In genomic region chr2:37713258-37713700, GRCh38 we compare ENCODE assay signal across 10 cellular contexts. TPM values are rescaled to one million over a fixed set of nuclear protein-coding genes. Genes with fewer than 3 reads are reported as not detected.
DNase-seq lines count a peak whose midpoint lies in the region; ATAC-seq, FAIRE-seq and TF ChIP-seq lines count a peak whose summit lies in the region.
"Had no signal": no experiment of that assay in that cellular context is flagged by ENCODE, and none has a peak within 500 bp of the region (broad histone marks: within the 10 kb centered on the region; RNA-seq: fewer than 3 reads in every experiment).

No MANE protein-coding gene starts in this region.

- intact Hi-C loops in GM12878 (cut with micrococcal nuclease; ENCODE audit: unreplicated experiment) = no loop called here
- intact Hi-C loops in HepG2 (cut with micrococcal nuclease; ENCODE audit: unreplicated experiment) = no loop called here
- intact Hi-C loops in stomach (cut with DNase I; ENCODE audit: low total_unique reads) = no loop called here

- peaks cover 7% of the 10 kb centered on the region; the same call in 1 of the 2 replicates for H3K4me1 ChIP-seq in GM12878 (ENCODE audit: control insufficient read depth, insufficient read depth, low read length)
- peaks cover 3% of the 10 kb centered on the region for H3K4me1 ChIP-seq in smooth muscle cell (ENCODE audit: low read depth)
- no peaks in the 10 kb centered on the region for H3K4me1 ChIP-seq in HepG2 (ENCODE audit: insufficient read depth, low read length)
- peaks cover 0 to 6% (median 0%) of the 10 kb centered on the region in 4 donors for H3K4me1 ChIP-seq in stomach

- H3K36me3 ChIP-seq in GM12878 (ENCODE audit: control insufficient read depth in 2 of 2, insufficient read depth in 2 of 2, low read length in 1 of 2) (no peaks in the 10 kb centered on the region), smooth muscle cell (ENCODE audit: low read depth) (no peaks in the 10 kb centered on the region), HepG2 (replicated peaks in 1 of 2; ENCODE audit: control insufficient read depth in 1 of 2, insufficient read depth in 2 of 2, low read length in 2 of 2) (no peaks in the 10 kb centered on the region), stomach (no peaks in the 10 kb centered on the region)

- H3K4me3 ChIP-seq in GM12878 (no peak overlapping the region), smooth muscle cell (no peak overlapping the region), HepG2 (replicated peaks in 1 of 3; ENCODE audit: insufficient read depth in 1 of 3, low read depth in 2 of 3, low read length in 3 of 3) (no peak overlapping the region), stomach (no peak overlapping the region)

- peak; percentile 75 for FAIRE-seq in GM12878 (lab: Jason Lieb, UNC)
- FAIRE-seq in HepG2 (lab: Jason Lieb, UNC) = no peak
- FAIRE-seq: A204.1 had no signal

- no peak overlapping the region for H3K4me2 ChIP-seq in GM12878 (ENCODE audit: control insufficient read depth, insufficient read depth)
- H3K4me2 ChIP-seq in smooth muscle cell = peak overlapping the region; percentile 30
- H3K4me2 ChIP-seq in HepG2 (ENCODE audit: low read depth, low read length) = no peak overlapping the region

- ATAC-seq in activated CD4-positive, CD25-positive, alpha-beta regulatory T cell treated with anti-CD3 and anti-CD28 coated beads, Interleukin-2, amount 50 U/mL, for 24 hours = peak; percentile 65 to 76
- ATAC-seq in GM12878 (peak; percentile 60), HepG2 (no peak), GM19023 (IDR thresholded peaks at IDR 0.05; ENCODE audit: unreplicated experiment) (no peak)
- ATAC-seq: Panc1 had no signal

- WGBS in GM12878 (ENCODE audit: insufficient coverage, insufficient replicate concordance, low lambda C conversion rate, missing lambda C conversion rate) = 0% methylated on average over 3 of the region's 3 CpGs
- 36% methylated on average over 3 of the region's 3 CpGs for WGBS in smooth muscle cell (ENCODE audit: low lambda C conversion rate)
- WGBS in HepG2 (ENCODE audit: low lambda C conversion rate) = 26% methylated on average over 3 of the region's 3 CpGs
- 70 to 79% (median 73%) methylated on average over 3 of the region's 3 CpGs for WGBS in stomach, 5 donors

- H2AFZ ChIP-seq in GM12878 (ENCODE audit: control insufficient read depth, low read depth, low read length) (no peak overlapping the region), smooth muscle cell (ENCODE audit: low read depth) (no peak overlapping the region), HepG2 (ENCODE audit: low read length) (no peak overlapping the region)

- H3K79me2 ChIP-seq in GM12878 (ENCODE audit: control insufficient read depth, insufficient read depth, low read length) = no peaks in the 10 kb centered on the region
- no peaks in the 10 kb centered on the region for H3K79me2 ChIP-seq in smooth muscle cell (ENCODE audit: low read depth)
- H3K79me2 ChIP-seq in HepG2 (ENCODE audit: insufficient read depth, low read length) = no peaks in the 10 kb centered on the region

- in situ Hi-C loops in GM12878 (cut with MboI) = no loop called here
- in situ Hi-C loops in HepG2 (cut with HindIII; ENCODE audit: extremely low pct_ligation_motif_present, low pct_unique_long_range_greater_than_20kb) = no loop called here

- TF ChIP-seq RAD21 in GM12878 (IDR thresholded peaks at IDR 0.05; ENCODE audit: insufficient read depth, low read depth, low read length) (no peak), HepG2 (CRISPR knock-in tag; IDR thresholded peaks at IDR 0.05) (no peak)

- TF ChIP-seq POLR2A in GM12878 (IDR thresholded peaks at IDR 0.05; ENCODE audit: low read depth, low read length) (no peak), HepG2 (IDR thresholded peaks at IDR 0.05; ENCODE audit: insufficient read depth in 1 of 2, low read depth in 2 of 2, low read length in 2 of 2) (no peak), stomach (IDR thresholded peaks at IDR 0.05) (no peak)

- H4K20me1 ChIP-seq in GM12878 (ENCODE audit: control insufficient read depth, insufficient read depth) (no peaks in the 10 kb centered on the region), smooth muscle cell (ENCODE audit: low read depth) (no peaks in the 10 kb centered on the region), HepG2 (ENCODE audit: insufficient read depth, low read length) (no peaks in the 10 kb centered on the region)

- H3K9ac ChIP-seq in GM12878 (ENCODE audit: control insufficient read depth, insufficient read depth, low read length) (no peak overlapping the region), smooth muscle cell (ENCODE audit: low read depth) (no peak overlapping the region), HepG2 (ENCODE audit: insufficient read depth, low read depth, low read length) (no peak overlapping the region)

- TF ChIP-seq EP300 in GM12878 (IDR thresholded peaks at IDR 0.05; ENCODE audit: borderline replicate concordance in 1 of 2, control insufficient read depth in 1 of 2, low read depth in 2 of 2, low read length in 2 of 2) (no peak), HepG2 (IDR thresholded peaks at IDR 0.05; ENCODE audit: low read depth in 2 of 2, low read length in 2 of 2) (no peak), HepG2 (CRISPR knock-in tag; IDR thresholded peaks at IDR 0.05; ENCODE audit: borderline replicate concordance) (no peak), stomach (IDR thresholded peaks at IDR 0.05) (no peak)

- RAD21 ChIA-PET in GM12878 (lab: Charles Lee; ENCODE audit: unreplicated experiment) = interaction anchor here (1.2 kb wide), 1 partner anchor 164 kb away, joined by 4 read pairs; no protein-coding TSS in a partner anchor

- SMC1A ChIA-PET in GM12878 (lab: Charles Lee; ENCODE audit: uncharacterized antibody, unreplicated experiment) = interaction anchor here (1.6 kb wide), 1 partner anchor 20 kb away, joined by 3 read pairs; no protein-coding TSS in a partner anchor

- H3K9me3 ChIP-seq in GM12878 (replicated peaks; ENCODE audit: control insufficient read depth, insufficient read depth, low read length) = no peaks in the 10 kb centered on the region; the same call in 1 of the 3 replicates
- peaks cover 5% of the 10 kb centered on the region for H3K9me3 ChIP-seq in smooth muscle cell (replicated peaks; ENCODE audit: low read depth)
- peaks cover 11% of the 10 kb centered on the region; the same call in 1 of the 2 replicates for H3K9me3 ChIP-seq in HepG2 (ENCODE audit: low read length)
- peaks cover 0 to 7% (median 0%) of the 10 kb centered on the region in 4 donors for H3K9me3 ChIP-seq in stomach

- H3F3A ChIP-seq in smooth muscle cell (ENCODE audit: low read depth) = no peaks in the 10 kb centered on the region

- H3K27me3 ChIP-seq in GM12878 (replicated peaks in 1 of 2; ENCODE audit: control insufficient read depth in 2 of 2, insufficient read depth in 2 of 2, low read length in 1 of 2) (no peaks in the 10 kb centered on the region), smooth muscle cell (ENCODE audit: low read depth) (no peaks in the 10 kb centered on the region), HepG2 (ENCODE audit: control insufficient read depth in 1 of 2, insufficient read depth in 2 of 2, low read length in 2 of 2) (no peaks in the 10 kb centered on the region; a peak in 1 of 5 replicates), stomach (no peaks in the 10 kb centered on the region)

- no peak overlapping the region for H3K27ac ChIP-seq in GM12878 (ENCODE audit: control insufficient read depth, insufficient read depth)
- H3K27ac ChIP-seq in smooth muscle cell (ENCODE audit: low read depth) = peak overlapping the region; percentile 55
- no peak overlapping the region for H3K27ac ChIP-seq in HepG2 (ENCODE audit: extremely low read length, insufficient read depth, low read length)
- H3K27ac ChIP-seq in stomach = no peak overlapping the region

- TF ChIP-seq CTCF in GM12878 (IDR thresholded peaks at IDR 0.05 in 2 of 3, conservative IDR thresholded peaks at IDR 0.05 in 1 of 3; ENCODE audit: control insufficient read depth in 2 of 3, extremely low read depth in 1 of 3, insufficient read depth in 1 of 3, low read depth in 3 of 3, low read length in 3 of 3) (no peak), smooth muscle cell (IDR thresholded peaks at IDR 0.05; ENCODE audit: borderline replicate concordance, insufficient read depth, poor library complexity, severe bottlenecking) (no peak), HepG2 (CRISPR knock-in tag; IDR thresholded peaks at IDR 0.05) (no peak), stomach (IDR thresholded peaks at IDR 0.05) (no peak)

- CTCF ChIA-PET in GM12878 (lab: Yijun Ruan, JAX) = interaction anchor here (2.0 kb wide), 1 partner anchor 164 kb away, joined by 6 read pairs; no protein-coding TSS in a partner anchor
- CTCF ChIA-PET in HepG2 (lab: Yijun Ruan, JAX; ENCODE audit: low intra/inter-chr PET ratio, low total read pairs) = no interaction called here

- no TSS peak for BruUV-seq in GM12878 (replicated peaks; lab: Mats Ljungman, UMichigan)
- BruUV-seq in HepG2 (replicated peaks; lab: Mats Ljungman, UMichigan) = no TSS peak

- POLR2A ChIA-PET in GM12878 (lab: Charles Lee) = interaction anchor here (0.6 kb wide), 1 partner anchor 927 kb away, joined by 3 read pairs; no protein-coding TSS in a partner anchor
- POLR2A ChIA-PET in HepG2 (lab: Yijun Ruan, JAX) = no interaction called here

- no peak for DNase-seq in activated CD4-positive, CD25-positive, alpha-beta regulatory T cell (lab: John Stamatoyannopoulos, UW)
- DNase-seq in NOMO-1 treated with DMSO at 0.1 percent for 48 hours (lab: John Stamatoyannopoulos, UW; ENCODE audit: unreplicated experiment) (peak; percentile 95), GM12878 (ENCODE audit: low read depth, low spot score) (peak; percentile 13), smooth muscle cell (lab: John Stamatoyannopoulos, UW; ENCODE audit: unreplicated experiment) (no peak), HepG2 (ENCODE audit: low spot score) (no peak), stomach (no peak)

RNA-seq across cellular contexts. Expression of gene CDC42EP3, which starts 41.8 kb away (rescaled TPM):
- 36.3 and 37.4 TPM in 2 replicates for total RNA-seq in GM12878 (2013; cell fraction: nucleolus; rRNA removed)
- total RNA-seq in GM12878 (2014; rRNA removed) = 36.2 and 36.9 TPM in 2 replicates
- total RNA-seq in GM12878 (2014; rRNA removed; fragmentation: Illumina TruSeq; extraction: Trizol) = 44.6 and 46.5 TPM in 2 replicates
- 63.1 and 67.6 TPM in 2 replicates for total RNA-seq in GM12878 (2021)
- polyA plus RNA-seq in GM12878 (2011; ENCODE audit: low read depth) = 8.8 TPM
- 47.3 and 47.4 TPM in 2 replicates for polyA plus RNA-seq in GM12878 (2011; rRNA removed)
- polyA plus RNA-seq in GM12878 (2011; cell fraction: cytosol; rRNA removed) = 51.0 and 62.8 TPM in 2 replicates
- 33.6 and 47.7 TPM in 2 replicates for polyA plus RNA-seq in GM12878 (2011; cell fraction: nucleus; rRNA removed)
- polyA plus RNA-seq in GM12878 (2012) = 13.6 and 28.5 TPM in 2 replicates
- 86.9 and 109 TPM in 2 replicates for polyA plus RNA-seq in GM12878 (2014; fragmentation: Illumina TruSeq; extraction: Trizol)
- polyA plus RNA-seq in GM12878 (2014; fragmentation: Nextera tagmentation; extraction: Ambion mirVana) = 10 to 100 TPM; 11.8 to 16.1 TPM
- polyA plus RNA-seq in GM12878 (2014; rRNA removed) = 59.1 and 61.4 TPM in 2 replicates
- polyA plus RNA-seq in GM12878 (2016; fragmentation: Nextera tagmentation; extraction: Ambion mirVana) = 10 to 100 TPM; 58.4 to 66.1 TPM
- polyA minus RNA-seq in GM12878 (2011; rRNA and poly(A)+ RNA removed) = 32.6 and 52.1 TPM in 2 replicates
- 18.0 and 24.0 TPM in 2 replicates for polyA minus RNA-seq in GM12878 (2011; cell fraction: cytosol; rRNA and poly(A)+ RNA removed)
- 19.7 and 24.1 TPM in 2 replicates for polyA minus RNA-seq in GM12878 (2011; cell fraction: nucleus; rRNA and poly(A)+ RNA removed)
- total RNA-seq in smooth muscle cell = 45.0 and 51.1 TPM in 2 replicates
- 40.0 and 71.3 TPM in 2 replicates for polyA plus RNA-seq in smooth muscle cell
- not detected in 2 replicates for total RNA-seq in HepG2 (2016; rRNA removed; fragmentation: Illumina TruSeq; extraction: Trizol)
- total RNA-seq in HepG2 (2016; cell fraction: cytosol; rRNA removed; fragmentation: Illumina TruSeq; extraction: Trizol; ENCODE audit: low read depth) = not detected in 2 replicates
- total RNA-seq in HepG2 (2016; cell fraction: insoluble cytoplasmic fraction; rRNA removed; fragmentation: Illumina TruSeq; extraction: Trizol) = not detected in 2 replicates
- not detected in 2 replicates for total RNA-seq in HepG2 (2016; cell fraction: membrane; rRNA removed; fragmentation: Illumina TruSeq; extraction: Trizol)
- not detected in 2 replicates for total RNA-seq in HepG2 (2016; cell fraction: nucleus; rRNA removed; fragmentation: Illumina TruSeq; extraction: Trizol)
- polyA plus RNA-seq in HepG2 (2011; rRNA removed) = 0.01 TPM in 1 of 2 replicates, not detected in the other
- 0.07 and 0.10 TPM in 2 replicates for polyA plus RNA-seq in HepG2 (2011; cell fraction: cytosol; rRNA removed)
- not detected in 2 replicates for polyA plus RNA-seq in HepG2 (2011; cell fraction: nucleus; rRNA removed)
- not detected in 2 replicates for polyA plus RNA-seq in HepG2 (2012)
- not detected in 2 replicates for polyA plus RNA-seq in HepG2 (2016; cell fraction: cytosol; fragmentation: Illumina TruSeq; extraction: Trizol; ENCODE audit: low read depth)
- 0.04 TPM in 1 of 2 replicates, not detected in the other for polyA plus RNA-seq in HepG2 (2016; cell fraction: insoluble cytoplasmic fraction; fragmentation: Illumina TruSeq; extraction: Trizol; ENCODE audit: low read depth)
- 0.05 TPM in 1 of 2 replicates, not detected in the other for polyA plus RNA-seq in HepG2 (2016; cell fraction: membrane; fragmentation: Illumina TruSeq; extraction: Trizol; ENCODE audit: low read depth)
- polyA plus RNA-seq in HepG2 (2016; cell fraction: nucleus; fragmentation: Illumina TruSeq; extraction: Trizol; ENCODE audit: insufficient read depth, low read depth) = not detected in 2 replicates
- 4.4 TPM in 1 of 2 replicates, not detected in the other for polyA minus RNA-seq in HepG2 (2011; rRNA and poly(A)+ RNA removed; ENCODE audit: low replicate concordance)
- polyA minus RNA-seq in HepG2 (2011; cell fraction: cytosol; rRNA and poly(A)+ RNA removed) = not detected in 2 replicates
- not detected in 2 replicates for polyA minus RNA-seq in HepG2 (2011; cell fraction: nucleus; rRNA and poly(A)+ RNA removed)
- total RNA-seq in stomach = 10 to 100 TPM; 16.2 to 89.7 (median 26.3) TPM
- polyA plus RNA-seq in stomach = 1 to 10 TPM; 6.7 to 8.9 (median 6.7) TPM

Comparison
In these comparisons a context has a peak if more than half of its experiments do, and no peak if none do; other contexts are left out.
1. ATAC-seq: peak in activated CD4-positive, CD25-positive, alpha-beta regulatory T cell treated with anti-CD3 and anti-CD28 coated beads, Interleukin-2, amount 50 U/mL, for 24 hours (2 of 2) and GM12878 (single experiment); none in HepG2 (single experiment) and GM19023 (single experiment).
2. DNase-seq: peak in NOMO-1 treated with DMSO at 0.1 percent for 48 hours (single experiment) and GM12878 (single experiment); none in activated CD4-positive, CD25-positive, alpha-beta regulatory T cell (0 of 4), smooth muscle cell (single experiment), HepG2 (single experiment) and stomach (single experiment).
3. RNA of gene CDC42EP3, which starts 41.8 kb away (total RNA-seq): 45.0 to 51.1 TPM in smooth muscle cell, 36.2 to 67.6 TPM in GM12878 and 16.2 to 89.7 TPM in stomach; not detected in HepG2; every median in the first group is over 10 times any median in the second.